In genomic region chr3:159668461-159668860, GRCh38 we compare ENCODE assay signal across 1 cellular context.
TF ChIP-seq lines count a peak whose summit lies in the region.

No MANE protein-coding gene starts in this region.

TF ChIP-seq in SK-N-SH, 30 proteins besides CTCF, POLR2A, EP300 and RAD21 (continued from another document):
- no peak for TF ChIP-seq REST (IDR thresholded peaks at IDR 0.05; ENCODE audit: low read depth, low read length)
TF ChIP-seq in SK-N-SH: peak in this region for 0.
